In genomic region chr20:44884907-44885391, GRCh38 we compare ENCODE assay signal across 1 cellular context.
TF ChIP-seq lines count a peak whose summit lies in the region.

No MANE protein-coding gene starts in this region.

TF ChIP-seq in HepG2, 621 proteins besides CTCF, POLR2A, EP300 and RAD21 (continued from another document and continues in another):
- TF ChIP-seq, protein P1, sequence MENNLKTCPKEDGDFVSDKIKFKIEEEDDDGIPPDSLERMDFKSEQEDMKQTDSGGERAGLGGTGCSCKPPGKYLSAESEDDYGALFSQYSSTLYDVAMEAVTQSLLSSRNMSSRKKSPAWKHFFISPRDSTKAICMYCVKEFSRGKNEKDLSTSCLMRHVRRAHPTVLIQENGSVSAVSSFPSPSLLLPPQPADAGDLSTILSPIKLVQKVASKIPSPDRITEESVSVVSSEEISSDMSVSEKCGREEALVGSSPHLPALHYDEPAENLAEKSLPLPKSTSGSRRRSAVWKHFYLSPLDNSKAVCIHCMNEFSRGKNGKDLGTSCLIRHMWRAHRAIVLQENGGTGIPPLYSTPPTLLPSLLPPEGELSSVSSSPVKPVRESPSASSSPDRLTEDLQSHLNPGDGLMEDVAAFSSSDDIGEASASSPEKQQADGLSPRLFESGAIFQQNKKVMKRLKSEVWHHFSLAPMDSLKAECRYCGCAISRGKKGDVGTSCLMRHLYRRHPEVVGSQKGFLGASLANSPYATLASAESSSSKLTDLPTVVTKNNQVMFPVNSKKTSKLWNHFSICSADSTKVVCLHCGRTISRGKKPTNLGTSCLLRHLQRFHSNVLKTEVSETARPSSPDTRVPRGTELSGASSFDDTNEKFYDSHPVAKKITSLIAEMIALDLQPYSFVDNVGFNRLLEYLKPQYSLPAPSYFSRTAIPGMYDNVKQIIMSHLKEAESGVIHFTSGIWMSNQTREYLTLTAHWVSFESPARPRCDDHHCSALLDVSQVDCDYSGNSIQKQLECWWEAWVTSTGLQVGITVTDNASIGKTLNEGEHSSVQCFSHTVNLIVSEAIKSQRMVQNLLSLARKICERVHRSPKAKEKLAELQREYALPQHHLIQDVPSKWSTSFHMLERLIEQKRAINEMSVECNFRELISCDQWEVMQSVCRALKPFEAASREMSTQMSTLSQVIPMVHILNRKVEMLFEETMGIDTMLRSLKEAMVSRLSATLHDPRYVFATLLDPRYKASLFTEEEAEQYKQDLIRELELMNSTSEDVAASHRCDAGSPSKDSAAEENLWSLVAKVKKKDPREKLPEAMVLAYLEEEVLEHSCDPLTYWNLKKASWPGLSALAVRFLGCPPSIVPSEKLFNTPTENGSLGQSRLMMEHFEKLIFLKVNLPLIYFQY (CRISPR knock-in tag; IDR thresholded peaks at IDR 0.05; ENCODE audit: borderline replicate concordance), result 0 out of 2 replicates have a peak, but pooled peaks have one; percentile 6
- TF ChIP-seq MXI1 (IDR thresholded peaks at IDR 0.05; ENCODE audit: borderline replicate concordance, low read depth, low read length) (no peak), HDAC2 (CRISPR knock-in tag; IDR thresholded peaks at IDR 0.05) (no peak), PHB2 (IDR thresholded peaks at IDR 0.05; ENCODE audit: partially characterized antibody) (no peak), ETV5 (CRISPR knock-in tag; IDR thresholded peaks at IDR 0.05; ENCODE audit: borderline replicate concordance) (no peak), THYN1 (CRISPR knock-in tag; IDR thresholded peaks at IDR 0.05; ENCODE audit: borderline replicate concordance, low read depth) (no peak), ZNF780A (CRISPR knock-in tag; IDR thresholded peaks at IDR 0.05) (no peak), KLF11 (CRISPR knock-in tag; IDR thresholded peaks at IDR 0.05) (no peak; the same call in 1 of the 2 replicates), ZNF577 (CRISPR knock-in tag; IDR thresholded peaks at IDR 0.05; ENCODE audit: borderline replicate concordance, low read depth) (no peak), PAF1 (CRISPR knock-in tag; IDR thresholded peaks at IDR 0.05) (no peak), ZNF230 (CRISPR knock-in tag; IDR thresholded peaks at IDR 0.05) (peak; percentile 52; the same call in 1 of the 2 replicates), ZNF580 (CRISPR knock-in tag; IDR thresholded peaks at IDR 0.05; ENCODE audit: borderline replicate concordance, low read depth) (no peak; the same call in 1 of the 2 replicates), ZNF225 (CRISPR knock-in tag; IDR thresholded peaks at IDR 0.05) (no peak), FOXP1 (IDR thresholded peaks at IDR 0.05) (no peak), FOXP1 (CRISPR knock-in tag; IDR thresholded peaks at IDR 0.05) (no peak), MAF1 (CRISPR knock-in tag; IDR thresholded peaks at IDR 0.05; ENCODE audit: borderline replicate concordance) (no peak), PBX3 (CRISPR knock-in tag; IDR thresholded peaks at IDR 0.05; ENCODE audit: borderline replicate concordance) (no peak), GRHL1 (CRISPR knock-in tag; conservative IDR thresholded peaks at IDR 0.05) (no peak), KMT2B (CRISPR knock-in tag; IDR thresholded peaks at IDR 0.05) (no peak), KMT2A (CRISPR knock-in tag; IDR thresholded peaks at IDR 0.05) (no peak), GMEB2 (CRISPR knock-in tag; IDR thresholded peaks at IDR 0.05; ENCODE audit: low read depth) (no peak), ETV6 (CRISPR knock-in tag; conservative IDR thresholded peaks at IDR 0.05) (no peak), MEF2D (CRISPR knock-in tag; IDR thresholded peaks at IDR 0.05) (no peak), REXO4 (CRISPR knock-in tag; IDR thresholded peaks at IDR 0.05; ENCODE audit: borderline replicate concordance) (no peak), ZNF761 (CRISPR knock-in tag; conservative IDR thresholded peaks at IDR 0.05) (no peak; the same call in 1 of the 2 replicates), SRSF1 (optimal IDR thresholded peaks at IDR 0.05; ENCODE audit: low read depth, low read length) (no peak), ESRRA (CRISPR knock-in tag; IDR thresholded peaks at IDR 0.05; ENCODE audit: low read depth) (no peak; the same call in 1 of the 2 replicates), ZNF782 (CRISPR knock-in tag; IDR thresholded peaks at IDR 0.05; ENCODE audit: borderline replicate concordance) (0 out of 2 replicates have a peak, but pooled peaks have one; percentile 36), ZNF567 (CRISPR knock-in tag; IDR thresholded peaks at IDR 0.05; ENCODE audit: borderline replicate concordance) (no peak), ZNF337 (CRISPR knock-in tag; IDR thresholded peaks at IDR 0.05; ENCODE audit: borderline replicate concordance, low read depth) (no peak), FOXJ3 (CRISPR knock-in tag; IDR thresholded peaks at IDR 0.05; ENCODE audit: borderline replicate concordance) (no peak), ZNF501 (CRISPR knock-in tag; IDR thresholded peaks at IDR 0.05) (no peak), ZNF597 (CRISPR knock-in tag; IDR thresholded peaks at IDR 0.05) (no peak)
- TF ChIP-seq, protein P2, sequence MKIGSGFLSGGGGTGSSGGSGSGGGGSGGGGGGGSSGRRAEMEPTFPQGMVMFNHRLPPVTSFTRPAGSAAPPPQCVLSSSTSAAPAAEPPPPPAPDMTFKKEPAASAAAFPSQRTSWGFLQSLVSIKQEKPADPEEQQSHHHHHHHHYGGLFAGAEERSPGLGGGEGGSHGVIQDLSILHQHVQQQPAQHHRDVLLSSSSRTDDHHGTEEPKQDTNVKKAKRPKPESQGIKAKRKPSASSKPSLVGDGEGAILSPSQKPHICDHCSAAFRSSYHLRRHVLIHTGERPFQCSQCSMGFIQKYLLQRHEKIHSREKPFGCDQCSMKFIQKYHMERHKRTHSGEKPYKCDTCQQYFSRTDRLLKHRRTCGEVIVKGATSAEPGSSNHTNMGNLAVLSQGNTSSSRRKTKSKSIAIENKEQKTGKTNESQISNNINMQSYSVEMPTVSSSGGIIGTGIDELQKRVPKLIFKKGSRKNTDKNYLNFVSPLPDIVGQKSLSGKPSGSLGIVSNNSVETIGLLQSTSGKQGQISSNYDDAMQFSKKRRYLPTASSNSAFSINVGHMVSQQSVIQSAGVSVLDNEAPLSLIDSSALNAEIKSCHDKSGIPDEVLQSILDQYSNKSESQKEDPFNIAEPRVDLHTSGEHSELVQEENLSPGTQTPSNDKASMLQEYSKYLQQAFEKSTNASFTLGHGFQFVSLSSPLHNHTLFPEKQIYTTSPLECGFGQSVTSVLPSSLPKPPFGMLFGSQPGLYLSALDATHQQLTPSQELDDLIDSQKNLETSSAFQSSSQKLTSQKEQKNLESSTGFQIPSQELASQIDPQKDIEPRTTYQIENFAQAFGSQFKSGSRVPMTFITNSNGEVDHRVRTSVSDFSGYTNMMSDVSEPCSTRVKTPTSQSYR (CRISPR knock-in tag; IDR thresholded peaks at IDR 0.05; ENCODE audit: borderline replicate concordance), result 0 out of 2 replicates have a peak, but pooled peaks have one; percentile 31
- TF ChIP-seq, protein P3, sequence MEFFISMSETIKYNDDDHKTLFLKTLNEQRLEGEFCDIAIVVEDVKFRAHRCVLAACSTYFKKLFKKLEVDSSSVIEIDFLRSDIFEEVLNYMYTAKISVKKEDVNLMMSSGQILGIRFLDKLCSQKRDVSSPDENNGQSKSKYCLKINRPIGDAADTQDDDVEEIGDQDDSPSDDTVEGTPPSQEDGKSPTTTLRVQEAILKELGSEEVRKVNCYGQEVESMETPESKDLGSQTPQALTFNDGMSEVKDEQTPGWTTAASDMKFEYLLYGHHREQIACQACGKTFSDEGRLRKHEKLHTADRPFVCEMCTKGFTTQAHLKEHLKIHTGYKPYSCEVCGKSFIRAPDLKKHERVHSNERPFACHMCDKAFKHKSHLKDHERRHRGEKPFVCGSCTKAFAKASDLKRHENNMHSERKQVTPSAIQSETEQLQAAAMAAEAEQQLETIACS (CRISPR knock-in tag; IDR thresholded peaks at IDR 0.05), result no peak
- TF ChIP-seq, protein P4, sequence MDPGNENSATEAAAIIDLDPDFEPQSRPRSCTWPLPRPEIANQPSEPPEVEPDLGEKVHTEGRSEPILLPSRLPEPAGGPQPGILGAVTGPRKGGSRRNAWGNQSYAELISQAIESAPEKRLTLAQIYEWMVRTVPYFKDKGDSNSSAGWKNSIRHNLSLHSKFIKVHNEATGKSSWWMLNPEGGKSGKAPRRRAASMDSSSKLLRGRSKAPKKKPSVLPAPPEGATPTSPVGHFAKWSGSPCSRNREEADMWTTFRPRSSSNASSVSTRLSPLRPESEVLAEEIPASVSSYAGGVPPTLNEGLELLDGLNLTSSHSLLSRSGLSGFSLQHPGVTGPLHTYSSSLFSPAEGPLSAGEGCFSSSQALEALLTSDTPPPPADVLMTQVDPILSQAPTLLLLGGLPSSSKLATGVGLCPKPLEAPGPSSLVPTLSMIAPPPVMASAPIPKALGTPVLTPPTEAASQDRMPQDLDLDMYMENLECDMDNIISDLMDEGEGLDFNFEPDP (CRISPR knock-in tag; conservative IDR thresholded peaks at IDR 0.05), result no peak
- TF ChIP-seq, protein P5, sequence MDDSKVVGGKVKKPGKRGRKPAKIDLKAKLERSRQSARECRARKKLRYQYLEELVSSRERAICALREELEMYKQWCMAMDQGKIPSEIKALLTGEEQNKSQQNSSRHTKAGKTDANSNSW (CRISPR knock-in tag; IDR thresholded peaks at IDR 0.05; ENCODE audit: borderline replicate concordance), result no peak
- TF ChIP-seq, protein P6, sequence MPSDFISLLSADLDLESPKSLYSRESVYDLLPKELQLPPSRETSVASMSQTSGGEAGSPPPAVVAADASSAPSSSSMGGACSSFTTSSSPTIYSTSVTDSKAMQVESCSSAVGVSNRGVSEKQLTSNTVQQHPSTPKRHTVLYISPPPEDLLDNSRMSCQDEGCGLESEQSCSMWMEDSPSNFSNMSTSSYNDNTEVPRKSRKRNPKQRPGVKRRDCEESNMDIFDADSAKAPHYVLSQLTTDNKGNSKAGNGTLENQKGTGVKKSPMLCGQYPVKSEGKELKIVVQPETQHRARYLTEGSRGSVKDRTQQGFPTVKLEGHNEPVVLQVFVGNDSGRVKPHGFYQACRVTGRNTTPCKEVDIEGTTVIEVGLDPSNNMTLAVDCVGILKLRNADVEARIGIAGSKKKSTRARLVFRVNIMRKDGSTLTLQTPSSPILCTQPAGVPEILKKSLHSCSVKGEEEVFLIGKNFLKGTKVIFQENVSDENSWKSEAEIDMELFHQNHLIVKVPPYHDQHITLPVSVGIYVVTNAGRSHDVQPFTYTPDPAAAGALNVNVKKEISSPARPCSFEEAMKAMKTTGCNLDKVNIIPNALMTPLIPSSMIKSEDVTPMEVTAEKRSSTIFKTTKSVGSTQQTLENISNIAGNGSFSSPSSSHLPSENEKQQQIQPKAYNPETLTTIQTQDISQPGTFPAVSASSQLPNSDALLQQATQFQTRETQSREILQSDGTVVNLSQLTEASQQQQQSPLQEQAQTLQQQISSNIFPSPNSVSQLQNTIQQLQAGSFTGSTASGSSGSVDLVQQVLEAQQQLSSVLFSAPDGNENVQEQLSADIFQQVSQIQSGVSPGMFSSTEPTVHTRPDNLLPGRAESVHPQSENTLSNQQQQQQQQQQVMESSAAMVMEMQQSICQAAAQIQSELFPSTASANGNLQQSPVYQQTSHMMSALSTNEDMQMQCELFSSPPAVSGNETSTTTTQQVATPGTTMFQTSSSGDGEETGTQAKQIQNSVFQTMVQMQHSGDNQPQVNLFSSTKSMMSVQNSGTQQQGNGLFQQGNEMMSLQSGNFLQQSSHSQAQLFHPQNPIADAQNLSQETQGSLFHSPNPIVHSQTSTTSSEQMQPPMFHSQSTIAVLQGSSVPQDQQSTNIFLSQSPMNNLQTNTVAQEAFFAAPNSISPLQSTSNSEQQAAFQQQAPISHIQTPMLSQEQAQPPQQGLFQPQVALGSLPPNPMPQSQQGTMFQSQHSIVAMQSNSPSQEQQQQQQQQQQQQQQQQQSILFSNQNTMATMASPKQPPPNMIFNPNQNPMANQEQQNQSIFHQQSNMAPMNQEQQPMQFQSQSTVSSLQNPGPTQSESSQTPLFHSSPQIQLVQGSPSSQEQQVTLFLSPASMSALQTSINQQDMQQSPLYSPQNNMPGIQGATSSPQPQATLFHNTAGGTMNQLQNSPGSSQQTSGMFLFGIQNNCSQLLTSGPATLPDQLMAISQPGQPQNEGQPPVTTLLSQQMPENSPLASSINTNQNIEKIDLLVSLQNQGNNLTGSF (CRISPR knock-in tag; IDR thresholded peaks at IDR 0.05), result 0 out of 2 replicates have a peak, but pooled peaks have one; percentile 36
